ENCODE assay signal across 18 cellular contexts in the genomic region with DNA sequence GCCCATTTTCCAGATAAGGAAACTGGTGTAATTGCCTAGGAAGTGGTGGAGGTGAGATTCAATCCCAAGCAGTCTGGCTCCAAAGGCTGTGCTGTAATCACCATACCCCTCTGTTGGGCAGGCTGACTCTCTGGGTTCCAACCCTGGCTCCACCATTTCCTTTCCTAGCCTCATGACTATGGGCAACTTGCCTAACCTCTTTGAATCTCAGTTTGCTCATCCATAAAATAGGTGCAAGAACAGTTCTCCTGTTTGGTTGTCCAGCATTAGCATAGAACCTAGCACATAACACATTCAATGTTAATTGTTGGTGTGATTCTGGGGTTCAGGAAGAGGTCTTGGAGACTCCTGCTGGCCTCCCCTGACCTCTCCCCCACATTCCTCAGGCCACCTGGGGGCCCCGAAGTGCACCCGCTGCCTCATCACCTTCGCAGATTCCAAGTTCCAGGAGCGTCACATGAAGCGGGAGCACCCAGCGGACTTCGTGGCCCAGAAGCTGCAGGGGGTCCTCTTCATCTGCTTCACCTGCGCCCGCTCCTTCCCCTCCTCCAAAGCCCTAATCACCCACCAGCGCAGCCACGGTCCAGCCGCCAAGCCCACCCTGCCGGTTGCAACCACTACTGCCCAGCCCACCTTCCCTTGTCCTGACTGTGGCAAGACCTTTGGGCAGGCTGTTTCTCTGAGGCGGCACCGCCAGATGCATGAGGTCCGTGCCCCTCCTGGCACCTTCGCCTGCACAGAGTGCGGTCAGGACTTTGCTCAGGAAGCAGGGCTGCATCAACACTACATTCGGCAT. TPM values are rescaled to one million over a fixed set of nuclear protein-coding genes. Genes with fewer than 3 reads are reported as not detected.
DNase-seq lines count a peak whose midpoint lies in the region; ATAC-seq and TF ChIP-seq lines count a peak whose summit lies in the region.
"Had no signal": no experiment of that assay in that cellular context is flagged by ENCODE, and none has a peak within 500 bp of the region (broad histone marks: within the 10 kb centered on the region; RNA-seq: fewer than 3 reads in every experiment).

No MANE protein-coding gene starts in this region.

- DNase-seq in CD4-positive, alpha-beta memory T cell = no peak
- no peak for DNase-seq in activated naive CD8-positive, alpha-beta T cell treated with anti-CD3 and anti-CD28 coated beads for 36 hours
- DNase-seq in nephron progenitor cell (no peak), hippocampal formation (lab: John Stamatoyannopoulos, UW) (no peak), NCI-H2029 (lab: John Stamatoyannopoulos, UW) (no peak)
- no peak for DNase-seq in stimulated activated CD4-positive, alpha-beta T cell treated with anti-CD3 and anti-CD28 coated beads, Interleukin-12 subunit alpha, Interleukin-12 subunit beta, amount 100 ng/mL, for 4 hours
- DNase-seq: activated CD8-positive, alpha-beta memory T cell treated with anti-CD3 and anti-CD28 coated beads, Interleukin-2, amount 50 U/mL, for 4 hours; cerebellar nuclear complex; DMS53; foreskin melanocyte; left ventricle myocardium superior; NCI-H2081; NCI-H69; testis; WERI-Rb-1 had no signal

- H3K9me3 ChIP-seq in CD4-positive, alpha-beta memory T cell (ENCODE audit: control insufficient read depth in 1 of 2, low read length in 2 of 2) = no peaks in the 10 kb centered on the region
- H3K9me3 ChIP-seq in HEK293 (ENCODE audit: control insufficient read depth, insufficient read depth, low read depth, low read length) = no peaks in the 10 kb centered on the region
- H3K9me3 ChIP-seq: testis had no signal

- no peaks in the 10 kb centered on the region for H3K27me3 ChIP-seq in CD4-positive, alpha-beta memory T cell (ENCODE audit: insufficient read depth, low read length)
- H3K27me3 ChIP-seq: testis had no signal

- no peak for ATAC-seq in GM18498 (IDR thresholded peaks at IDR 0.05; ENCODE audit: unreplicated experiment)
- ATAC-seq: left ventricle myocardium superior had no signal

- peaks cover 20 to 42% (median 31%) of the 10 kb centered on the region in 4 donors for H3K4me1 Mint-ChIP-seq in CD4-positive, alpha-beta memory T cell
- H3K4me1 Mint-ChIP-seq in activated naive CD8-positive, alpha-beta T cell treated with anti-CD3 and anti-CD28 coated beads for 36 hours = peaks cover 20% of the 10 kb centered on the region
- peaks cover 29% of the 10 kb centered on the region for H3K4me1 Mint-ChIP-seq in nephron progenitor cell

- POLR2A ChIA-PET in CD4-positive, alpha-beta memory T cell (lab: Charles Lee; ENCODE audit: partially characterized antibody) = no interaction called here
- POLR2A ChIA-PET in HEK293 (lab: Yijun Ruan, JAX) = interaction anchor here (1.1 to 1.9 kb wide), 2 partner anchors 12 to 17 kb away, joined by 3 to 6 read pairs; no protein-coding TSS in a partner anchor

- intact Hi-C loops in CD4-positive, alpha-beta memory T cell (cut with micrococcal nuclease) = loop anchor here (5.0 kb wide), 1 partner anchor 136 kb away; no protein-coding TSS in a partner anchor

- peaks cover 21% of the 10 kb centered on the region for H3K36me3 ChIP-seq in CD4-positive, alpha-beta memory T cell (ENCODE audit: insufficient read depth, low read length)
- H3K36me3 ChIP-seq in HEK293 (ENCODE audit: control insufficient read depth in 2 of 2, insufficient read depth in 1 of 2, low read length in 2 of 2) = peaks cover 58 to 65% of the 10 kb centered on the region in 2 experiments

- H3K36me3 Mint-ChIP-seq in CD4-positive, alpha-beta memory T cell = peaks cover 3 to 50% of the 10 kb centered on the region in 2 donors
- H3K36me3 Mint-ChIP-seq in activated naive CD8-positive, alpha-beta T cell treated with anti-CD3 and anti-CD28 coated beads for 36 hours = peaks cover 7% of the 10 kb centered on the region
- H3K36me3 Mint-ChIP-seq in nephron progenitor cell (ENCODE audit: low read depth) = peaks cover 10% of the 10 kb centered on the region

- peak overlapping the region in 6 of 7 donors; percentile 41 to 100 (median 100) for H3K27ac Mint-ChIP-seq in CD4-positive, alpha-beta memory T cell
- H3K27ac Mint-ChIP-seq in activated naive CD8-positive, alpha-beta T cell treated with anti-CD3 and anti-CD28 coated beads for 36 hours = no peak overlapping the region
- no peak overlapping the region for H3K27ac Mint-ChIP-seq in nephron progenitor cell

- no peak overlapping the region for H3K4me3 ChIP-seq in CD4-positive, alpha-beta memory T cell (ENCODE audit: low read length in 2 of 2)
- H3K4me3 ChIP-seq in HEK293 (ENCODE audit: low read depth, low read length) = no peak overlapping the region
- H3K4me3 ChIP-seq: testis had no signal

- TF ChIP-seq CTCF in HEK293 (tag by site-specific recombination; IDR thresholded peaks at IDR 0.05) (no peak), nephron progenitor cell (IDR thresholded peaks at IDR 0.05) (no peak)

- peak overlapping the region in 2 of 8 donors; percentile 51 to 94 for H3K4me3 Mint-ChIP-seq in CD4-positive, alpha-beta memory T cell
- H3K4me3 Mint-ChIP-seq in activated naive CD8-positive, alpha-beta T cell treated with anti-CD3 and anti-CD28 coated beads for 36 hours = peak overlapping the region; percentile 100
- peak overlapping the region; percentile 60 for H3K4me3 Mint-ChIP-seq in nephron progenitor cell

- H3K27me3 Mint-ChIP-seq in CD4-positive, alpha-beta memory T cell = no peaks in the 10 kb centered on the region
- H3K27me3 Mint-ChIP-seq in activated naive CD8-positive, alpha-beta T cell treated with anti-CD3 and anti-CD28 coated beads for 36 hours = no peaks in the 10 kb centered on the region
- no peaks in the 10 kb centered on the region for H3K27me3 Mint-ChIP-seq in nephron progenitor cell (ENCODE audit: low read depth, poor library complexity)
- H3K27me3 Mint-ChIP-seq: B cell had no signal

- CTCF ChIA-PET in CD4-positive, alpha-beta memory T cell (lab: Charles Lee; ENCODE audit: partially characterized antibody) = interaction anchor here (2.5 to 7.2 kb wide), 2 partner anchors 43 to 45 kb away, joined by 9 to 245 read pairs; no protein-coding TSS in a partner anchor
- CTCF ChIA-PET in HEK293 (lab: Yijun Ruan, JAX) = interaction anchor here (3.1 kb wide), 1 partner anchor 54 kb away, joined by 21 read pairs; no protein-coding TSS in a partner anchor

- H3K27ac ChIP-seq in CD4-positive, alpha-beta memory T cell (ENCODE audit: low read depth, low read length) = no peak overlapping the region
- no peak overlapping the region; the same call in 1 of the 2 replicates for H3K27ac ChIP-seq in HEK293 (ENCODE audit: extremely low read depth, low read depth, low read length)
- H3K27ac ChIP-seq: testis, WERI-Rb-1 had no signal

- H3K4me1 ChIP-seq in CD4-positive, alpha-beta memory T cell (ENCODE audit: insufficient read depth, low read length) = peaks cover 26% of the 10 kb centered on the region
- H3K4me1 ChIP-seq in HEK293 (ENCODE audit: control insufficient read depth, insufficient read depth, low read length) = peaks cover 24% of the 10 kb centered on the region

- no peaks in the 10 kb centered on the region for H3K9me3 Mint-ChIP-seq in CD4-positive, alpha-beta memory T cell
- no peaks in the 10 kb centered on the region for H3K9me3 Mint-ChIP-seq in activated naive CD8-positive, alpha-beta T cell treated with anti-CD3 and anti-CD28 coated beads for 36 hours
- H3K9me3 Mint-ChIP-seq in nephron progenitor cell = no peaks in the 10 kb centered on the region

TF ChIP-seq in HEK293, 187 proteins besides CTCF, POLR2A, EP300 and RAD21 (continues in another document):
- TF ChIP-seq ZNF777 (tag by site-specific recombination; IDR thresholded peaks at IDR 0.05; ENCODE audit: borderline replicate concordance) (no peak), SCRT2 (tag by site-specific recombination; IDR thresholded peaks at IDR 0.05) (no peak), MEIS1 (CRISPR knock-in tag; IDR thresholded peaks at IDR 0.05; ENCODE audit: borderline replicate concordance) (no peak), TRIM28 (IDR thresholded peaks at IDR 0.05; ENCODE audit: borderline replicate concordance, low read length) (no peak)

RNA-seq across cellular contexts. Expression of gene ZNF576, which starts 2.2 kb away (rescaled TPM):
- total RNA-seq in CD4-positive, alpha-beta memory T cell = 10 to 100 TPM; 18.4 to 18.6 TPM
- polyA plus RNA-seq in CD4-positive, alpha-beta memory T cell = 10 to 100 TPM in 1 of 2 donors, 1 to 10 TPM in 1; 8.4 to 13.0 TPM
- total RNA-seq in activated naive CD8-positive, alpha-beta T cell treated with anti-CD3 and anti-CD28 coated beads for 36 hours = 10 to 100 TPM; 11.7 to 14.9 TPM

RNA-seq across cellular contexts. Expression of gene IRGQ, which starts 2.7 kb away (rescaled TPM):
- total RNA-seq in CD4-positive, alpha-beta memory T cell = 10 to 100 TPM; 16.5 to 17.9 TPM
- polyA plus RNA-seq in CD4-positive, alpha-beta memory T cell = 1 to 10 TPM in 1 of 2 donors, under 1 TPM in 1; 0.37 to 2.2 TPM
- 10 to 100 TPM; 19.8 to 24.6 TPM for total RNA-seq in activated naive CD8-positive, alpha-beta T cell treated with anti-CD3 and anti-CD28 coated beads for 36 hours

RNA-seq across cellular contexts. Expression of gene SRRM5, which starts 13.2 kb away (rescaled TPM):
- total RNA-seq in CD4-positive, alpha-beta memory T cell = under 1 TPM; 0.83 to 0.99 TPM
- polyA plus RNA-seq in CD4-positive, alpha-beta memory T cell = under 1 TPM in 1 of 2 donors, not detected in 1; 0.10 TPM
- under 1 TPM; 0.54 to 0.60 TPM for total RNA-seq in activated naive CD8-positive, alpha-beta T cell treated with anti-CD3 and anti-CD28 coated beads for 36 hours

RNA-seq across cellular contexts. Expression of gene ZNF428, which starts 20.8 kb away (rescaled TPM):
- total RNA-seq in CD4-positive, alpha-beta memory T cell = 10 to 100 TPM; 27.7 to 28.2 TPM
- 10 to 100 TPM; 13.9 to 19.9 TPM for polyA plus RNA-seq in CD4-positive, alpha-beta memory T cell
- 10 to 100 TPM; 16.8 to 19.7 TPM for total RNA-seq in activated naive CD8-positive, alpha-beta T cell treated with anti-CD3 and anti-CD28 coated beads for 36 hours

RNA-seq across cellular contexts. Expression of gene PINLYP, which starts 23.0 kb away (rescaled TPM):
- under 1 TPM; 0.33 to 0.84 TPM for total RNA-seq in CD4-positive, alpha-beta memory T cell
- polyA plus RNA-seq in CD4-positive, alpha-beta memory T cell = 1 to 10 TPM in 1 of 2 donors, not detected in 1; 1.3 TPM
- 10 to 100 TPM; 14.3 to 16.8 TPM for total RNA-seq in activated naive CD8-positive, alpha-beta T cell treated with anti-CD3 and anti-CD28 coated beads for 36 hours

Comparison
In these comparisons a context has a peak if more than half of its experiments do, and no peak if none do; other contexts are left out.
1. H3K27ac Mint-ChIP-seq: peak in CD4-positive, alpha-beta memory T cell (6 of 7); none in activated naive CD8-positive, alpha-beta T cell treated with anti-CD3 and anti-CD28 coated beads for 36 hours (single experiment) and nephron progenitor cell (single experiment).